Comparison of ENCODE assay signal across 1 cellular context in the genomic region with DNA sequence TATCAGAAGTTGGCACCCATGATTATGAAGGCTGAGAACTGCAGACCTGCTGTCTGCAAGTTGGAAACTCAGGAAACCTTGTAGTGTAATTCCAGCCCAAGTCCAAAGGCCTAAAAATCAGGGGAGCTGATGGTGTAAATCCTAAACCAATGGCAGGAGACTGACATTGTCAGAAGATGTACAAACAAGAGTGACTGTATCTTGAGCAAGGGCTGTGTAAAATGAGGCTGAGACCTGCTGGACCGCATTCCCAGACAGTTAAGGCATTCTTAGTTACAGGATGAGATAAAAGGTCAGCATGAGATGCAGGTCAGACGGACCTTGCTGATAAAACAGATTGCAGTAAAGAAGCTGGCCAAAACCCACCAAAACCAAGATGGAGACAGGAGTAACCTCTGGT.
TF ChIP-seq lines count a peak whose summit lies in the region.

No MANE protein-coding gene starts in this region.

TF ChIP-seq in GM23338, 12 proteins besides CTCF, POLR2A, EP300 and RAD21 (continued from another document):
- TF ChIP-seq, protein P1, sequence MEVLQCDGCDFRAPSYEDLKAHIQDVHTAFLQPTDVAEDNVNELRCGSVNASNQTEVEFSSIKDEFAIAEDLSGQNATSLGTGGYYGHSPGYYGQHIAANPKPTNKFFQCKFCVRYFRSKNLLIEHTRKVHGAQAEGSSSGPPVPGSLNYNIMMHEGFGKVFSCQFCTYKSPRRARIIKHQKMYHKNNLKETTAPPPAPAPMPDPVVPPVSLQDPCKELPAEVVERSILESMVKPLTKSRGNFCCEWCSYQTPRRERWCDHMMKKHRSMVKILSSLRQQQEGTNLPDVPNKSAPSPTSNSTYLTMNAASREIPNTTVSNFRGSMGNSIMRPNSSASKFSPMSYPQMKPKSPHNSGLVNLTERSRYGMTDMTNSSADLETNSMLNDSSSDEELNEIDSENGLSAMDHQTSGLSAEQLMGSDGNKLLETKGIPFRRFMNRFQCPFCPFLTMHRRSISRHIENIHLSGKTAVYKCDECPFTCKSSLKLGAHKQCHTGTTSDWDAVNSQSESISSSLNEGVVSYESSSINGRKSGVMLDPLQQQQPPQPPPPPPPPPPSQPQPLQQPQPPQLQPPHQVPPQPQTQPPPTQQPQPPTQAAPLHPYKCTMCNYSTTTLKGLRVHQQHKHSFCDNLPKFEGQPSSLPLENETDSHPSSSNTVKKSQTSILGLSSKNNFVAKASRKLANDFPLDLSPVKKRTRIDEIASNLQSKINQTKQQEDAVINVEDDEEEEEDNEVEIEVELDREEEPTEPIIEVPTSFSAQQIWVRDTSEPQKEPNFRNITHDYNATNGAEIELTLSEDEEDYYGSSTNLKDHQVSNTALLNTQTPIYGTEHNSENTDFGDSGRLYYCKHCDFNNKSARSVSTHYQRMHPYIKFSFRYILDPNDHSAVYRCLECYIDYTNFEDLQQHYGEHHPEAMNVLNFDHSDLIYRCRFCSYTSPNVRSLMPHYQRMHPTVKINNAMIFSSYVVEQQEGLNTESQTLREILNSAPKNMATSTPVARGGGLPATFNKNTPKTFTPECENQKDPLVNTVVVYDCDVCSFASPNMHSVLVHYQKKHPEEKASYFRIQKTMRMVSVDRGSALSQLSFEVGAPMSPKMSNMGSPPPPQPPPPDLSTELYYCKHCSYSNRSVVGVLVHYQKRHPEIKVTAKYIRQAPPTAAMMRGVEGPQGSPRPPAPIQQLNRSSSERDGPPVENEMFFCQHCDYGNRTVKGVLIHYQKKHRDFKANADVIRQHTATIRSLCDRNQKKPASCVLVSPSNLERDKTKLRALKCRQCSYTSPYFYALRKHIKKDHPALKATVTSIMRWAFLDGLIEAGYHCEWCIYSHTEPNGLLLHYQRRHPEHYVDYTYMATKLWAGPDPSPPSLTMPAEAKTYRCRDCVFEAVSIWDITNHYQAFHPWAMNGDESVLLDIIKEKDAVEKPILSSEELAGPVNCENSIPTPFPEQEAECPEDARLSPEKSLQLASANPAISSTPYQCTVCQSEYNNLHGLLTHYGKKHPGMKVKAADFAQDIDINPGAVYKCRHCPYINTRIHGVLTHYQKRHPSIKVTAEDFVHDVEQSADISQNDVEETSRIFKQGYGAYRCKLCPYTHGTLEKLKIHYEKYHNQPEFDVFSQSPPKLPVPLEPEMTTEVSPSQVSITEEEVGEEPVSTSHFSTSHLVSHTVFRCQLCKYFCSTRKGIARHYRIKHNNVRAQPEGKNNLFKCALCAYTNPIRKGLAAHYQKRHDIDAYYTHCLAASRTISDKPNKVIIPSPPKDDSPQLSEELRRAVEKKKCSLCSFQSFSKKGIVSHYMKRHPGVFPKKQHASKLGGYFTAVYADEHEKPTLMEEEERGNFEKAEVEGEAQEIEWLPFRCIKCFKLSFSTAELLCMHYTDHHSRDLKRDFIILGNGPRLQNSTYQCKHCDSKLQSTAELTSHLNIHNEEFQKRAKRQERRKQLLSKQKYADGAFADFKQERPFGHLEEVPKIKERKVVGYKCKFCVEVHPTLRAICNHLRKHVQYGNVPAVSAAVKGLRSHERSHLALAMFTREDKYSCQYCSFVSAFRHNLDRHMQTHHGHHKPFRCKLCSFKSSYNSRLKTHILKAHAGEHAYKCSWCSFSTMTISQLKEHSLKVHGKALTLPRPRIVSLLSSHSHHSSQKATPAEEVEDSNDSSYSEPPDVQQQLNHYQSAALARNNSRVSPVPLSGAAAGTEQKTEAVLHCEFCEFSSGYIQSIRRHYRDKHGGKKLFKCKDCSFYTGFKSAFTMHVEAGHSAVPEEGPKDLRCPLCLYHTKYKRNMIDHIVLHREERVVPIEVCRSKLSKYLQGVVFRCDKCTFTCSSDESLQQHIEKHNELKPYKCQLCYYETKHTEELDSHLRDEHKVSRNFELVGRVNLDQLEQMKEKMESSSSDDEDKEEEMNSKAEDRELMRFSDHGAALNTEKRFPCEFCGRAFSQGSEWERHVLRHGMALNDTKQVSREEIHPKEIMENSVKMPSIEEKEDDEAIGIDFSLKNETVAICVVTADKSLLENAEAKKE (CRISPR knock-in tag; IDR thresholded peaks at IDR 0.05) = no peak
- TF ChIP-seq, protein P2, sequence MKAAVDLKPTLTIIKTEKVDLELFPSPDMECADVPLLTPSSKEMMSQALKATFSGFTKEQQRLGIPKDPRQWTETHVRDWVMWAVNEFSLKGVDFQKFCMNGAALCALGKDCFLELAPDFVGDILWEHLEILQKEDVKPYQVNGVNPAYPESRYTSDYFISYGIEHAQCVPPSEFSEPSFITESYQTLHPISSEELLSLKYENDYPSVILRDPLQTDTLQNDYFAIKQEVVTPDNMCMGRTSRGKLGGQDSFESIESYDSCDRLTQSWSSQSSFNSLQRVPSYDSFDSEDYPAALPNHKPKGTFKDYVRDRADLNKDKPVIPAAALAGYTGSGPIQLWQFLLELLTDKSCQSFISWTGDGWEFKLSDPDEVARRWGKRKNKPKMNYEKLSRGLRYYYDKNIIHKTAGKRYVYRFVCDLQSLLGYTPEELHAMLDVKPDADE (IDR thresholded peaks at IDR 0.05) = no peak
TF ChIP-seq in GM23338: peak in this region for 0.
